ENCODE assay signal across 17 cellular contexts in genomic region chr13:100022798-100023197, GRCh38. TPM values are rescaled to one million over a fixed set of nuclear protein-coding genes. Genes with fewer than 3 reads are reported as not detected.
DNase-seq lines count a peak whose midpoint lies in the region; ATAC-seq and TF ChIP-seq lines count a peak whose summit lies in the region.
"Had no signal": no experiment of that assay in that cellular context is flagged by ENCODE, and none has a peak within 500 bp of the region (broad histone marks: within the 10 kb centered on the region; RNA-seq: fewer than 3 reads in every experiment).

No MANE protein-coding gene starts in this region.

- H3K14ac ChIP-seq in trophoblast cell (ENCODE audit: low read length): no peak overlapping the region

- H2AK5ac ChIP-seq in trophoblast cell (ENCODE audit: low read length): no peak overlapping the region

- no peak overlapping the region for H2BK120ac ChIP-seq in trophoblast cell (ENCODE audit: insufficient read depth, low read length, poor library complexity)

- no peaks in the 10 kb centered on the region for H3K4me1 ChIP-seq in trophoblast cell (ENCODE audit: control insufficient read depth in 1 of 2, insufficient read depth in 2 of 2, low read length in 2 of 2)
- H3K4me1 ChIP-seq: A549 had no signal

- no peaks in the 10 kb centered on the region for H3K79me2 ChIP-seq in trophoblast cell (ENCODE audit: control insufficient read depth, insufficient read depth, low read length, poor library complexity)

- H4K8ac ChIP-seq in trophoblast cell (ENCODE audit: low read depth, low read length): no peak overlapping the region

- H3K9me3 ChIP-seq in trophoblast cell (ENCODE audit: insufficient read depth, low read depth, low read length): no peaks in the 10 kb centered on the region
- H3K9me3 ChIP-seq: A549 had no signal

- POLR2A ChIA-PET in RWPE1 (lab: Yijun Ruan, JAX; ENCODE audit: low non-redundant PET): interaction anchor here (0.7 kb wide), 1 partner anchor 14 kb away, joined by 3 read pairs; no protein-coding TSS in a partner anchor

- DNase-seq in HPDE6-E6E7 (ENCODE audit: extremely low spot score) (peak; percentile 19), RWPE1 (ENCODE audit: low spot score) (peak; percentile 38), epithelial cell of esophagus (ENCODE audit: low read depth) (peak; percentile 88), trophoblast cell (peak; percentile 59 to 79), Right ventricle myocardium inferior (ENCODE audit: missing footprints) (no peak), GM03348 (ENCODE audit: low spot score) (no peak), NCI-H1694 (lab: John Stamatoyannopoulos, UW) (no peak)
- DNase-seq: AML-193; CD4-positive, alpha-beta T cell; DMS79 treated with DMSO at 0.1 percent for 48 hours; GF-D8; H9 had no signal

- no peak overlapping the region for H3K4me3 ChIP-seq in epithelial cell of esophagus (ENCODE audit: low read length)
- no peak overlapping the region for H3K4me3 ChIP-seq in trophoblast cell (ENCODE audit: low read depth, low read length)
- H3K4me3 ChIP-seq: A549, GM12878 had no signal

- no peak overlapping the region for H3K4ac ChIP-seq in trophoblast cell (ENCODE audit: low read depth, low read length)

- no peaks in the 10 kb centered on the region for H3K79me1 ChIP-seq in trophoblast cell (ENCODE audit: low read length)

- no peak overlapping the region for H4K12ac ChIP-seq in trophoblast cell (ENCODE audit: low read depth, low read length)

- H3K27ac ChIP-seq in RWPE1 (no peak overlapping the region), trophoblast cell (ENCODE audit: low read depth, low read length) (no peak overlapping the region)
- H3K27ac ChIP-seq: A549, C4-2B had no signal

- no peak overlapping the region for H3K9ac ChIP-seq in trophoblast cell (ENCODE audit: low read length)

- H2AFZ ChIP-seq in trophoblast cell (ENCODE audit: insufficient read depth, low read length, poor library complexity): no peak overlapping the region

- no peak overlapping the region for H2BK5ac ChIP-seq in trophoblast cell (ENCODE audit: low read depth, low read length, poor library complexity)

- CTCF ChIA-PET in RWPE1 (lab: Yijun Ruan, JAX): interaction anchor here (0.6 kb wide), 1 partner anchor 491 kb away, joined by 4 read pairs; no protein-coding TSS in a partner anchor

- no peaks in the 10 kb centered on the region for H3K27me3 ChIP-seq in trophoblast cell (ENCODE audit: insufficient read depth, low read length)

- no peak overlapping the region for H2BK12ac ChIP-seq in trophoblast cell (ENCODE audit: low read length)

- no peaks in the 10 kb centered on the region for H3K36me3 ChIP-seq in trophoblast cell (ENCODE audit: control insufficient read depth in 1 of 2, insufficient read depth in 2 of 2, low read length in 2 of 2)

- TF ChIP-seq CTCF in RWPE1 (conservative IDR thresholded peaks at IDR 0.05; ENCODE audit: low read depth): no peak
- TF ChIP-seq CTCF in epithelial cell of esophagus (IDR thresholded peaks at IDR 0.05; ENCODE audit: insufficient read depth, low read depth, low read length, missing control alignments): no peak

- no peak for ATAC-seq in Right ventricle myocardium inferior
- ATAC-seq: A549, GM12878 had no signal

- no peak overlapping the region for H4K91ac ChIP-seq in trophoblast cell (ENCODE audit: low read depth, low read length)

- intact Hi-C loops in Right ventricle myocardium inferior (cut with DNase I): no loop called here

- no CpG with 5 or more reads among the region's 3 CpGs for WGBS in trophoblast cell (ENCODE audit: extremely low coverage, insufficient coverage, insufficient read length)

- no peak overlapping the region for H3K18ac ChIP-seq in trophoblast cell (ENCODE audit: low read length)

- H3K23ac ChIP-seq in trophoblast cell (ENCODE audit: low read length): no peak overlapping the region

- H3K4me2 ChIP-seq in trophoblast cell (ENCODE audit: low read length): no peak overlapping the region
- H3K4me2 ChIP-seq: A549 had no signal

RNA-seq across cellular contexts. Expression of gene ZIC2, which starts 41.2 kb away (rescaled TPM):
- 0.05 and 0.07 TPM in 2 replicates for polyA plus RNA-seq in trophoblast cell (2013)
- not detected for total RNA-seq in Right ventricle myocardium inferior
- total RNA-seq: CD4-positive, alpha-beta T cell; GM12878 had no signal
- polyA plus RNA-seq: BJ had no signal

RNA-seq across cellular contexts. Expression of gene ZIC5, which starts 51.2 kb away (rescaled TPM):
- polyA plus RNA-seq in trophoblast cell (2013): 0.01 TPM in 1 of 2 replicates, not detected in the other
- not detected for total RNA-seq in Right ventricle myocardium inferior
- total RNA-seq: CD4-positive, alpha-beta T cell; GM12878; HT-29 had no signal
- polyA plus RNA-seq: BJ, GM12878 had no signal

Comparison
In these comparisons a context has a peak if more than half of its experiments do, and no peak if none do; other contexts are left out.
1. DNase-seq: peak in HPDE6-E6E7 (single experiment), RWPE1 (single experiment), epithelial cell of esophagus (single experiment) and trophoblast cell (2 of 2); none in Right ventricle myocardium inferior (single experiment), GM03348 (single experiment) and NCI-H1694 (single experiment).